In the genomic region with DNA sequence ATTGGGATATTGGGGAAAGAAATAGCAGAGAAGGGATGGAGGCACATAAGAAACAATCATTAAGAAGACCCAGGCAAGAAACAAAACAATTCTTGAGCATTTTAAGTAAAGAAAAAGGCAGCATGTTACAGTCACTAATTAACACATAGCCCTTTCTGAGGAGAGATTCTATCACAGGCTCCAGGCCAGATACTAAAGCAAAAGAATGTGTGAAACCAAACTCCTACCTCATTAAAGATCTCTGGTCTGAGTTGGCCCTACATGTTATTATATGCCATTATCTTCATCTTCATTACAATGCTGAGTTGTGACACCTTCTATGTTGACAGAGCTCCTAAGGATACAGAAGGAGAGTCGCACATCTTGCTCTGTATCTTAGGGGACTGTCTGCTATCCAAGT, we compare ENCODE assay signal across 24 cellular contexts. TPM values are rescaled to one million over a fixed set of nuclear protein-coding genes. Genes with fewer than 3 reads are reported as not detected.
DNase-seq lines count a peak whose midpoint lies in the region; ATAC-seq, FAIRE-seq and TF ChIP-seq lines count a peak whose summit lies in the region.
"Had no signal": no experiment of that assay in that cellular context is flagged by ENCODE, and none has a peak within 500 bp of the region (broad histone marks: within the 10 kb centered on the region; RNA-seq: fewer than 3 reads in every experiment).

No MANE protein-coding gene starts in this region.

- no peak for TF ChIP-seq EP300 in A549 (IDR thresholded peaks at IDR 0.05)

- no peak for TF ChIP-seq CTCF in A549 (IDR thresholded peaks at IDR 0.05)
- no peak for TF ChIP-seq CTCF in HCT116 (IDR thresholded peaks at IDR 0.05 in 2 of 3, conservative IDR thresholded peaks at IDR 0.05 in 1 of 3; ENCODE audit: borderline replicate concordance in 1 of 3, insufficient read depth in 1 of 3, low read depth in 2 of 3, low read length in 2 of 3)
- no peak for TF ChIP-seq CTCF in Panc1 (IDR thresholded peaks at IDR 0.05)
- no peak for TF ChIP-seq CTCF in breast epithelium (IDR thresholded peaks at IDR 0.05)
- no peak for TF ChIP-seq CTCF in osteocyte (IDR thresholded peaks at IDR 0.05)

- no peaks in the 10 kb centered on the region for H3K9me3 Mint-ChIP-seq in osteocyte (ENCODE audit: unreplicated experiment)
- H3K9me3 Mint-ChIP-seq: CD4-positive, alpha-beta memory T cell had no signal

- H3K27me3 Mint-ChIP-seq in osteocyte (ENCODE audit: unreplicated experiment) = no peaks in the 10 kb centered on the region
- H3K27me3 Mint-ChIP-seq: CD4-positive, alpha-beta memory T cell had no signal

- RAD21 ChIA-PET in HCT116 (lab: Charles Lee; ENCODE audit: low non-redundant PET in 1 of 2, low total read pairs in 2 of 2, uncharacterized antibody in 2 of 2, unreplicated experiment in 2 of 2) = no interaction called here

- no peaks in the 10 kb centered on the region for H4K20me1 ChIP-seq in HCT116 (ENCODE audit: insufficient read depth)

- no peaks in the 10 kb centered on the region for H3K9me2 ChIP-seq in HCT116 (ENCODE audit: insufficient read depth)

- ATAC-seq in A549 (no peak), HCT116 (no peak), Panc1 (no peak), GM19395 (IDR thresholded peaks at IDR 0.05; ENCODE audit: unreplicated experiment) (no peak)
- ATAC-seq: GM12878 had no signal

- H3K4me3 ChIP-seq in A549 (no peak overlapping the region), HCT116 (replicated peaks in 1 of 2; ENCODE audit: low read depth in 1 of 2, low read length in 2 of 2) (no peak overlapping the region), Panc1 (ENCODE audit: low read depth in 2 of 2, low read length in 2 of 2) (no peak overlapping the region), breast epithelium (no peak overlapping the region)
- H3K4me3 ChIP-seq: GM12878 had no signal

- H2AFZ ChIP-seq in HCT116 (ENCODE audit: low read depth, low read length, poor library complexity, severe bottlenecking) = no peak overlapping the region

- H3K9ac ChIP-seq in HCT116 (ENCODE audit: low read length) = no peak overlapping the region

- BruUV-seq in HCT116 (replicated peaks; lab: Mats Ljungman, UMichigan) (no TSS peak), Panc1 (replicated peaks; lab: Mats Ljungman, UMichigan) (no TSS peak)

- 100% methylated on average over 1 of the region's 1 CpG for WGBS in A549 (ENCODE audit: missing lambda C conversion rate)

- no peak for TF ChIP-seq RAD21 in A549 (conservative IDR thresholded peaks at IDR 0.05 in 1 of 2, IDR thresholded peaks at IDR 0.05 in 1 of 2)
- TF ChIP-seq RAD21 in HCT116 (IDR thresholded peaks at IDR 0.05; ENCODE audit: low read depth) = no peak

- POLR2A ChIA-PET in A549 (lab: Yijun Ruan, JAX) (no interaction called here), HCT116 (lab: Charles Lee) (no interaction called here), Panc1 (lab: Charles Lee) (no interaction called here)

- FAIRE-seq in A549 (lab: Jason Lieb, UNC) = no peak
- FAIRE-seq: G401.6, GM12878, H1 had no signal

- H3K9me3 ChIP-seq in A549 = no peaks in the 10 kb centered on the region
- no peaks in the 10 kb centered on the region for H3K9me3 ChIP-seq in HCT116 (ENCODE audit: control insufficient read depth in 1 of 2, insufficient read depth in 1 of 2, low read depth in 1 of 2, low read length in 2 of 2)
- no peaks in the 10 kb centered on the region for H3K9me3 ChIP-seq in Panc1 (ENCODE audit: control insufficient read depth, insufficient read depth, low read depth, low read length)
- H3K9me3 ChIP-seq in breast epithelium = no peaks in the 10 kb centered on the region

- H3K36me3 ChIP-seq in HCT116 (ENCODE audit: control insufficient read depth in 1 of 2, insufficient read depth in 2 of 2, low read length in 2 of 2) (no peaks in the 10 kb centered on the region), Panc1 (ENCODE audit: control insufficient read depth, insufficient read depth, low read length) (no peaks in the 10 kb centered on the region; the same call in 1 of the 2 replicates), breast epithelium (no peaks in the 10 kb centered on the region)

- H3K4me1 ChIP-seq in A549 (peaks cover 48% of the 10 kb centered on the region), HCT116 (ENCODE audit: control insufficient read depth in 1 of 2, insufficient read depth in 2 of 2, low read length in 2 of 2) (peaks cover 44 to 70% of the 10 kb centered on the region in 2 experiments), Panc1 (ENCODE audit: control insufficient read depth, insufficient read depth, low read length) (peaks cover 42% of the 10 kb centered on the region), breast epithelium (no peaks in the 10 kb centered on the region)

- CTCF ChIA-PET in A549 (lab: Yijun Ruan, JAX) (interaction anchor here (0.5 to 4.2 kb wide), 7 partner anchors 18 to 300 kb away, joined by 4 to 29 read pairs (median 6); no protein-coding TSS in a partner anchor), HCT116 (lab: Charles Lee) (interaction anchor here (2.2 kb wide), 1 partner anchor 19 kb away, joined by 37 read pairs; no protein-coding TSS in a partner anchor), Panc1 (lab: Charles Lee) (no interaction called here)

- TF ChIP-seq POLR2A in A549 (IDR thresholded peaks at IDR 0.05; ENCODE audit: low read length) = no peak
- TF ChIP-seq POLR2A in HCT116 (IDR thresholded peaks at IDR 0.05; ENCODE audit: borderline replicate concordance, extremely low read depth, insufficient read depth, insufficient read length) = no peak
- TF ChIP-seq POLR2A in breast epithelium (IDR thresholded peaks at IDR 0.05) = no peak

- H3K27ac Mint-ChIP-seq in osteocyte (ENCODE audit: unreplicated experiment) = no peak overlapping the region
- H3K27ac Mint-ChIP-seq: CD4-positive, alpha-beta memory T cell had no signal

- in situ Hi-C loops in Panc1 (cut with HindIII; ENCODE audit: low pct_unique_long_range_greater_than_20kb, low sequenced_read_pairs) = no loop called here

- H3K4me3 Mint-ChIP-seq in osteocyte (ENCODE audit: unreplicated experiment) = no peak overlapping the region
- H3K4me3 Mint-ChIP-seq: CD4-positive, alpha-beta memory T cell had no signal

- H3K4me1 Mint-ChIP-seq in osteocyte (ENCODE audit: unreplicated experiment) = peaks cover 19% of the 10 kb centered on the region

- H3K4me2 ChIP-seq in A549 = peak overlapping the region; percentile 91
- no peak overlapping the region for H3K4me2 ChIP-seq in HCT116 (ENCODE audit: low read length)

- DNase-seq in A549 (ENCODE audit: low read depth in 1 of 2, low spot score in 1 of 2) = no peak
- no peak for DNase-seq in HCT116 (ENCODE audit: low read depth, low spot score)
- DNase-seq in Panc1 (ENCODE audit: low read depth, low spot score) = no peak
- no peak for DNase-seq in breast epithelium (ENCODE audit: low spot score in 2 of 2)
- no peak for DNase-seq in osteocyte (ENCODE audit: extremely low spot score, unreplicated experiment)
- no peak for DNase-seq in dedifferentiated amniotic fluid mesenchymal stem cell (ENCODE audit: extremely low spot score)
- DNase-seq: C1 segment of cervical spinal cord; CD4-positive, alpha-beta memory T cell; COR-L47; HCEC 1CT; Kasumi-1; NCI-H1105 treated with DMSO at 0.1 percent for 48 hours; NCI-H146; NCI-H2029; NCI-H446; NCI-H524 treated with DMSO at 0.1 percent for 48 hours; NCI-H774; RPMI8226; SHP77 treated with DMSO at 0.1 percent for 48 hours; SW 1271 had no signal

- peaks cover 8% of the 10 kb centered on the region; the same call in 1 of the 2 replicates for H3K79me2 ChIP-seq in HCT116 (ENCODE audit: insufficient read depth, low read length)

- intact Hi-C loops in HCT116 (cut with micrococcal nuclease) (no loop called here), Panc1 (cut with micrococcal nuclease; ENCODE audit: unreplicated experiment) (no loop called here), breast epithelium (cut with DNase I; ENCODE audit: low total_unique reads) (no loop called here)

- H3K27ac ChIP-seq in A549 = peak overlapping the region; percentile 76 to 85; a peak in 4 of 6 replicates
- H3K27ac ChIP-seq in HCT116 (ENCODE audit: low read depth, low read length) = peak overlapping the region; percentile 96; the same call in 1 of the 2 replicates
- H3K27ac ChIP-seq in Panc1 (ENCODE audit: low read length) = peak overlapping the region; percentile 85
- H3K27ac ChIP-seq in breast epithelium = peak overlapping the region; percentile 14 to 81

- H3K36me3 Mint-ChIP-seq in osteocyte (ENCODE audit: unreplicated experiment) = peaks cover 22% of the 10 kb centered on the region

- no peaks in the 10 kb centered on the region for H3K27me3 ChIP-seq in HCT116 (ENCODE audit: insufficient read depth, low read length)
- H3K27me3 ChIP-seq in Panc1 (ENCODE audit: control insufficient read depth, insufficient read depth, low read length) = no peaks in the 10 kb centered on the region
- H3K27me3 ChIP-seq in breast epithelium = no peaks in the 10 kb centered on the region

TF ChIP-seq in A549, 52 proteins besides CTCF, POLR2A, EP300 and RAD21 (continues in another document):
- no peak for TF ChIP-seq CBX2 (IDR thresholded peaks at IDR 0.05; ENCODE audit: borderline replicate concordance, low read depth)
- no peak for TF ChIP-seq HOXB5 (CRISPR knock-in tag; IDR thresholded peaks at IDR 0.05)

TF ChIP-seq in HCT116, 20 proteins besides CTCF, POLR2A, EP300 and RAD21 (continues in another document):
- TF ChIP-seq FOSL1 (IDR thresholded peaks at IDR 0.05; ENCODE audit: low read depth) = no peak
- no peak for TF ChIP-seq JUND (IDR thresholded peaks at IDR 0.05)
- TF ChIP-seq POLR2AphosphoS5 (IDR thresholded peaks at IDR 0.05; ENCODE audit: low read depth, low read length) = no peak
- TF ChIP-seq TCF7L2 (IDR thresholded peaks at IDR 0.05; ENCODE audit: borderline replicate concordance, extremely low read depth, insufficient read depth, insufficient read length) = no peak
- no peak for TF ChIP-seq EZH2phosphoT487 (IDR thresholded peaks at IDR 0.05; ENCODE audit: borderline replicate concordance)
- no peak for TF ChIP-seq EGR1 (IDR thresholded peaks at IDR 0.05; ENCODE audit: low read depth)
- no peak for TF ChIP-seq CBX3 (IDR thresholded peaks at IDR 0.05; ENCODE audit: low read depth)

RNA-seq across cellular contexts. Expression of gene DAP, which starts 37.5 kb away (rescaled TPM):
- 24.2 and 46.4 TPM in 2 replicates for polyA plus RNA-seq in A549 (2011; rRNA removed)
- polyA plus RNA-seq in A549 (2012; cell fraction: cytosol; rRNA removed) = 36.5 and 45.3 TPM in 2 replicates
- 23.6 and 24.7 TPM in 2 replicates for polyA plus RNA-seq in A549 (2012; cell fraction: nucleus; rRNA removed)
- polyA plus RNA-seq in A549 (2017; fragmentation: RNase III; extraction: RNeasy Plus Mini Kit Qiagen cat#74134 plus additional on column Dnase treatment) = 47.3 to 65.0 TPM (median 54.9 TPM) in 3 replicates
- 55.9 and 67.3 TPM in 2 replicates for polyA minus RNA-seq in A549 (2011; rRNA and poly(A)+ RNA removed)
- total RNA-seq in HCT116 (2021; ENCODE audit: unreplicated experiment) = 59.1 TPM
- polyA plus RNA-seq in HCT116 (2012) = 68.9 and 69.2 TPM in 2 replicates
- 108 TPM for total RNA-seq in Panc1 (2021; ENCODE audit: unreplicated experiment)
- polyA plus RNA-seq in Panc1 (2012; ENCODE audit: insufficient read length) = 103 TPM
- total RNA-seq in breast epithelium = 10 to 100 TPM; 60.8 to 63.8 (median 61.9) TPM
- total RNA-seq in osteocyte = 168 and 173 TPM in 2 replicates
